Comparison of ENCODE assay signal across 8 cellular contexts in the genomic region with DNA sequence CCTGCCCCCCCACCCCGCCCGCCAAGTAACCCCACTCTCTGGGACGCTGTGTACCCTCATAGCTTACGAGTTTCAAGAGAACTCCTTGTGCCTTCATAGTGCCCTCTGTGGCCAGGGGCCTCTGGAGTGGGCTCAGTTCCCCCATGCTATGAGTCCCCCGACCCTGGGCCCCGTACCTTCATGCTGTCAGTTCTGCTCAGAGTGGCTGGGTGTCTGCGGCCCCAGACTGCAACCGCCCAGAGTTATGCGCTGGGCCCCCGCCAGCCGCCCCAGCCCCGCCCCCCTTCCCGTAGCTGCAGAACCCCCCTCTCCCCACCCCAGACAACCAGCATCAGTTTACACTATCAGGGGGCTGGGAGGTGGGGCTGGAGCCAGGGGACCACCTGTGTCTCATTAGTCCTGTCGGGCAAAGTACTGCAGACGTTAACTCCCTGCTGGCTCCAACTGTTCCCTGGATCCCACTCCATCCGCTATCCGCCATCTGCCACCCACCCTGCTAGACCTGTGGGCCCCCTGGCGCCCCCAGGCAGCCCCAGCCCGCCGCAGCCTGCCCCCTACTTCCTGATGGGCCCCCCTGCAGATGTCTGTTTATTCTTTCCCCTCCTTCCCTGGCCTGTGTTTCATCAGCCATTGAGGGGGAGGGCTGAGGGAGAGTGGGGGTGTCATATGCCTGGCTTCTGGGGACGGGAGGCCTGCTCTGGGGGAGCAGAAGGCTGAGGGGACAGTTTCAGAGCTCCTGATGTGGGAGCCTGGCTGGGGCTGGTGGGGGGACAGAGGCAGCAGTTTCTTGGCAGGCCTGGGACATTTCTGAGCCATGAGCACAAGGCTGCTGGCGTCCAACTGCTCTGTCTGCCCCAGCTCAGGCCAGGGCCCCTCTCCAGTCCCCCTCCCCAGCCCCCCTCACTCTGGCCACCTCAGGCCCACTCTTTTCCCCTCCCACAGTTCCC. TPM values are rescaled to one million over a fixed set of nuclear protein-coding genes. Genes with fewer than 3 reads are reported as not detected.
DNase-seq lines count a peak whose midpoint lies in the region; ATAC-seq and TF ChIP-seq lines count a peak whose summit lies in the region.

A gene with protein sequence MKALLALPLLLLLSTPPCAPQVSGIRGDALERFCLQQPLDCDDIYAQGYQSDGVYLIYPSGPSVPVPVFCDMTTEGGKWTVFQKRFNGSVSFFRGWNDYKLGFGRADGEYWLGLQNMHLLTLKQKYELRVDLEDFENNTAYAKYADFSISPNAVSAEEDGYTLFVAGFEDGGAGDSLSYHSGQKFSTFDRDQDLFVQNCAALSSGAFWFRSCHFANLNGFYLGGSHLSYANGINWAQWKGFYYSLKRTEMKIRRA (minus strand): TSS at position 217 of the 947 bp plus-strand sequence. CDS start 35 bp downstream, at position 182.

- CTCF ChIA-PET in activated naive CD4-positive, alpha-beta T cell treated with anti-CD3 and anti-CD28 coated beads, Interleukin-2, amount 10 ng/mL, durations not matched to agents 7 days and 5 days (lab: Charles Lee): no interaction called here
- CTCF ChIA-PET in activated CD4-positive, alpha-beta T cell treated with anti-CD3 and anti-CD28 coated beads, Interleukin-2, amount 10 ng/mL, durations not matched to agents 7 days and 5 days (lab: Charles Lee): interaction anchor here (1.8 kb wide), 1 partner anchor 9 kb away, joined by 7 read pairs; a partner anchor contains a TSS

- peaks cover 8% of the 10 kb centered on the region for H3K4me1 Mint-ChIP-seq in activated naive CD4-positive, alpha-beta T cell treated with anti-CD3 and anti-CD28 coated beads, Interleukin-2, amount 10 ng/mL, durations not matched to agents 7 days and 5 days
- peaks cover 7% of the 10 kb centered on the region for H3K4me1 Mint-ChIP-seq in activated CD4-positive, alpha-beta T cell treated with anti-CD3 and anti-CD28 coated beads, Interleukin-2, amount 10 ng/mL, durations not matched to agents 7 days and 5 days

- peaks cover 0 to 8% of the 10 kb centered on the region in 2 donors for H3K36me3 ChIP-seq in body of pancreas (replicated peaks in 1 of 2; ENCODE audit: insufficient read depth in 1 of 2, low read depth in 2 of 2)

- no peak for TF ChIP-seq CTCF in body of pancreas (IDR thresholded peaks at IDR 0.05)

- peaks cover 24% of the 10 kb centered on the region for H3K36me3 Mint-ChIP-seq in activated naive CD4-positive, alpha-beta T cell treated with anti-CD3 and anti-CD28 coated beads, Interleukin-2, amount 10 ng/mL, durations not matched to agents 7 days and 5 days
- H3K36me3 Mint-ChIP-seq in activated CD4-positive, alpha-beta T cell treated with anti-CD3 and anti-CD28 coated beads, Interleukin-2, amount 10 ng/mL, durations not matched to agents 7 days and 5 days (ENCODE audit: low read depth): peaks cover 14% of the 10 kb centered on the region

- H3K4me3 ChIP-seq in body of pancreas: no peak within 1 kb of the TSS

- no peaks in the 10 kb centered on the region for H3K27me3 ChIP-seq in body of pancreas

- DNase-seq in activated naive CD4-positive, alpha-beta T cell treated with anti-CD3 and anti-CD28 coated beads, Interleukin-2, amount 10 ng/mL, durations not matched to agents 7 days and 5 days: no peak
- DNase-seq in activated naive CD4-positive, alpha-beta T cell treated with anti-CD3 and anti-CD28 coated beads, Interleukin-2, amount 50 U/mL, for 16 hours: no peak
- DNase-seq in body of pancreas: peak in 3 of 4 donors; percentile 35 to 55 (median 54)
- DNase-seq in left kidney (ENCODE audit: low read depth, low spot score): peak; percentile 96
- no peak for DNase-seq in NCI-H2196 treated with DMSO at 0.1 percent for 48 hours (lab: John Stamatoyannopoulos, UW; ENCODE audit: unreplicated experiment)
- DNase-seq in activated CD4-positive, alpha-beta T cell treated with anti-CD3 and anti-CD28 coated beads, Interleukin-2, amount 10 ng/mL, durations not matched to agents 7 days and 5 days: no peak
- DNase-seq in activated CD4-positive, alpha-beta T cell treated with anti-CD3 and anti-CD28 coated beads for 4 hours: no peak

- peak; percentile 41 for ATAC-seq in body of pancreas

- H3K27ac ChIP-seq in body of pancreas (peak within 1 kb of the TSS in 3 of 4 donors; percentile 34 to 54 (median 54)), temporal lobe (ENCODE audit: low read depth, low read length) (peak within 1 kb of the TSS; percentile 64)

- H3K4me3 Mint-ChIP-seq in activated naive CD4-positive, alpha-beta T cell treated with anti-CD3 and anti-CD28 coated beads, Interleukin-2, amount 10 ng/mL, durations not matched to agents 7 days and 5 days: no peak within 1 kb of the TSS
- H3K4me3 Mint-ChIP-seq in activated CD4-positive, alpha-beta T cell treated with anti-CD3 and anti-CD28 coated beads, Interleukin-2, amount 10 ng/mL, durations not matched to agents 7 days and 5 days: no peak within 1 kb of the TSS

- POLR2A ChIA-PET in activated CD4-positive, alpha-beta T cell treated with anti-CD3 and anti-CD28 coated beads, Interleukin-2, amount 10 ng/mL, durations not matched to agents 7 days and 5 days (lab: Charles Lee): no interaction called here

- H3K4me1 ChIP-seq in body of pancreas: no peaks in the 10 kb centered on the region

- intact Hi-C loops in body of pancreas (cut with DNase I): no loop called here

- peaks cover 44% of the 10 kb centered on the region for H3K27me3 Mint-ChIP-seq in activated naive CD4-positive, alpha-beta T cell treated with anti-CD3 and anti-CD28 coated beads, Interleukin-2, amount 10 ng/mL, durations not matched to agents 7 days and 5 days
- peaks cover 11% of the 10 kb centered on the region for H3K27me3 Mint-ChIP-seq in activated CD4-positive, alpha-beta T cell treated with anti-CD3 and anti-CD28 coated beads, Interleukin-2, amount 10 ng/mL, durations not matched to agents 7 days and 5 days

- TF ChIP-seq POLR2A in body of pancreas (IDR thresholded peaks at IDR 0.05): no peak

- H3K9me3 ChIP-seq in body of pancreas: no peaks in the 10 kb centered on the region

- WGBS in body of pancreas, 2 donors: 18 to 36% methylated on average over 16 to 21 of the region's 22 CpGs

- H3K27ac Mint-ChIP-seq in activated naive CD4-positive, alpha-beta T cell treated with anti-CD3 and anti-CD28 coated beads, Interleukin-2, amount 10 ng/mL, durations not matched to agents 7 days and 5 days: peak within 1 kb of the TSS; percentile 50
- H3K27ac Mint-ChIP-seq in activated CD4-positive, alpha-beta T cell treated with anti-CD3 and anti-CD28 coated beads, Interleukin-2, amount 10 ng/mL, durations not matched to agents 7 days and 5 days: no peak within 1 kb of the TSS

- no peaks in the 10 kb centered on the region for H3K9me3 Mint-ChIP-seq in activated naive CD4-positive, alpha-beta T cell treated with anti-CD3 and anti-CD28 coated beads, Interleukin-2, amount 10 ng/mL, durations not matched to agents 7 days and 5 days
- H3K9me3 Mint-ChIP-seq in activated CD4-positive, alpha-beta T cell treated with anti-CD3 and anti-CD28 coated beads, Interleukin-2, amount 10 ng/mL, durations not matched to agents 7 days and 5 days: no peaks in the 10 kb centered on the region

RNA-seq across cellular contexts. Expression of the gene that starts here (rescaled TPM):
- 10 to 100 TPM; 25.7 to 35.3 TPM for total RNA-seq in body of pancreas
- total RNA-seq in temporal lobe: 2.0 TPM
- not detected for total RNA-seq in activated CD4-positive, alpha-beta T cell treated with anti-CD3 and anti-CD28 coated beads, Interleukin-2, amount 10 ng/mL, durations not matched to agents 7 days and 5 days

Comparison
In these comparisons a context has a peak if more than half of its experiments do, and no peak if none do; other contexts are left out.
1. DNase-seq: peak in body of pancreas (3 of 4) and left kidney (single experiment); none in activated naive CD4-positive, alpha-beta T cell treated with anti-CD3 and anti-CD28 coated beads, Interleukin-2, amount 10 ng/mL, durations not matched to agents 7 days and 5 days (single experiment), activated naive CD4-positive, alpha-beta T cell treated with anti-CD3 and anti-CD28 coated beads, Interleukin-2, amount 50 U/mL, for 16 hours (single experiment), NCI-H2196 treated with DMSO at 0.1 percent for 48 hours (single experiment), activated CD4-positive, alpha-beta T cell treated with anti-CD3 and anti-CD28 coated beads, Interleukin-2, amount 10 ng/mL, durations not matched to agents 7 days and 5 days (single experiment) and activated CD4-positive, alpha-beta T cell treated with anti-CD3 and anti-CD28 coated beads for 4 hours (0 of 2).